ENCODE assay signal across 24 cellular contexts in the genomic region with DNA sequence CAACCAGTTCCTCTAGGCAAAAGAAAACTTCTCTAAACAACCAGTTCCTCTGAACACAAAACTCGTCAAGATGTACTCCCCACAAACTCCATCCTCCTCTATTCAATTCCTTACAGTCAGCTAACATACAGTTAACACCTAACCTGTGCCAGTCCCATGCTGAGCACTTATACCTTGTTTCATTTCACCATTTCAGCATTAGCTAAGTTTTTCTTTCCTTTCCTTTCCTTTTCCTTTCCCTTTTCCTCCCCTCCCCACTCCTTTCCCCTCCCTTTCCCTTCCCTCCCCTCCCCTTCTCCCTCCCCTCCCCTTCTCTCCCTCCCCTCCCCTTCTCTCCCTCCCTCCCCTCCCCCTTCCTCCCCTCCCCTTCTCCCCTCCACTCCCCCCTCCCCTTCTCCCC.
"Had no signal": no experiment of that assay in that cellular context is flagged by ENCODE, and none has a peak within 500 bp of the region (broad histone marks: within the 10 kb centered on the region; RNA-seq: fewer than 3 reads in every experiment).

No MANE protein-coding gene starts in this region.

- H3K27ac ChIP-seq: KMS-11, RWPE1 had no signal

- H3K4me3 ChIP-seq: K562 had no signal

- H3K9me3 Mint-ChIP-seq: IgD-negative memory B cell had no signal

- DNase-seq: Kasumi-1; MM.1S; NCI-H1092 treated with DMSO at 0.1 percent for 48 hours; NCI-H1436; NCI-H187; NCI-H2029; NCI-H2081 treated with DMSO at 0.1 percent for 48 hours; NCI-H2171; NCI-H226; NCI-H446; NCI-H510A; NCI-H524 treated with DMSO at 0.1 percent for 48 hours; NCI-H69; NCI-H774; NK-92 treated with Interleukin-12 subunit alpha and Interleukin-12 subunit beta, amount 100 ng/mL, for 24 hours; PC-3; SHP77; SK-N-SH; SW 1271 had no signal

- H3K9me3 ChIP-seq: SK-N-SH had no signal

- H3K9ac ChIP-seq: KMS-11, SK-N-SH had no signal

- H3K27me3 Mint-ChIP-seq: IgD-negative memory B cell had no signal

- ATAC-seq: K562, Panc1, PC-3 had no signal

- H3K4me3 Mint-ChIP-seq: IgD-negative memory B cell had no signal

- FAIRE-seq: K562 had no signal

- H3K4me2 ChIP-seq: KMS-11, SK-N-SH had no signal
